In genomic region chr11:127443297-127443696, GRCh38 we compare ENCODE assay signal across 3 cellular contexts.
"Had no signal": no experiment of that assay in that cellular context is flagged by ENCODE, and none has a peak within 500 bp of the region (broad histone marks: within the 10 kb centered on the region; RNA-seq: fewer than 3 reads in every experiment).

No MANE protein-coding gene starts in this region.

- DNase-seq: GDM1, GF-D8 had no signal

- ATAC-seq: GM12878 had no signal

- H3K4me3 ChIP-seq: GM12878 had no signal
